ENCODE assay signal across 22 cellular contexts in genomic region chr4:105327222-105327621, GRCh38.
A peak's percentile ranks its signal among the peaks of the same experiment; 100 is the strongest.
DNase-seq lines count a peak whose midpoint lies in the region; ATAC-seq and TF ChIP-seq lines count a peak whose summit lies in the region.
"Had no signal": no experiment of that assay in that cellular context is flagged by ENCODE, and none has a peak within 500 bp of the region (broad histone marks: within the 10 kb centered on the region; RNA-seq: fewer than 3 reads in every experiment).

No MANE protein-coding gene starts in this region.

- no peak overlapping the region for H3K4me3 Mint-ChIP-seq in activated CD8-positive, alpha-beta T cell treated with anti-CD3 and anti-CD28 coated beads for 36 hours
- H3K4me3 Mint-ChIP-seq in activated CD8-positive, alpha-beta T cell treated with anti-CD3 and anti-CD28 coated beads, Interleukin-2, amount 10 ng/mL, durations not matched to agents 7 days and 5 days: no peak overlapping the region
- peak overlapping the region; percentile 15 for H3K4me3 Mint-ChIP-seq in activated T-helper 17 cell treated with anti-CD3 and anti-CD28 coated beads, Interleukin-2, amount 50 U/mL, for 72 hours
- no peak overlapping the region for H3K4me3 Mint-ChIP-seq in mesothelial cell of epicardium
- H3K4me3 Mint-ChIP-seq: CD4-positive, alpha-beta T cell had no signal

- no peak overlapping the region for H3K27ac Mint-ChIP-seq in activated CD8-positive, alpha-beta T cell treated with anti-CD3 and anti-CD28 coated beads for 36 hours
- no peak overlapping the region for H3K27ac Mint-ChIP-seq in activated CD8-positive, alpha-beta T cell treated with anti-CD3 and anti-CD28 coated beads, Interleukin-2, amount 10 ng/mL, durations not matched to agents 7 days and 5 days
- H3K27ac Mint-ChIP-seq in activated naive CD4-positive, alpha-beta T cell treated with anti-CD3 and anti-CD28 coated beads, Interleukin-2, amount 50 U/mL, for 72 hours: no peak overlapping the region
- H3K27ac Mint-ChIP-seq in activated T-helper 17 cell treated with anti-CD3 and anti-CD28 coated beads, Interleukin-2, amount 50 U/mL, for 72 hours: peak overlapping the region; percentile 41
- no peak overlapping the region for H3K27ac Mint-ChIP-seq in mesothelial cell of epicardium
- H3K27ac Mint-ChIP-seq: CD4-positive, alpha-beta T cell had no signal

- peak; percentile 7 for DNase-seq in activated CD8-positive, alpha-beta T cell treated with anti-CD3 and anti-CD28 coated beads for 36 hours
- no peak for DNase-seq in activated CD8-positive, alpha-beta T cell treated with anti-CD3 and anti-CD28 coated beads, Interleukin-2, amount 10 ng/mL, durations not matched to agents 7 days and 5 days
- peak in 1 of 2 donors; percentile 4 for DNase-seq in activated naive CD4-positive, alpha-beta T cell treated with anti-CD3 and anti-CD28 coated beads, Interleukin-2, amount 50 U/mL, for 72 hours (ENCODE audit: low spot score in 2 of 2)
- no peak for DNase-seq in activated naive CD4-positive, alpha-beta T cell (lab: John Stamatoyannopoulos, UW)
- DNase-seq in NCI-H2227 (lab: John Stamatoyannopoulos, UW; ENCODE audit: unreplicated experiment): peak; percentile 3
- no peak for DNase-seq in mesothelial cell of epicardium (ENCODE audit: low spot score in 2 of 2, unreplicated experiment in 2 of 2)
- DNase-seq: AML-193; CD4-positive, alpha-beta T cell; HCEC 1CT; Kasumi-1; NCI-H1092 treated with DMSO at 0.1 percent for 48 hours; NCI-H1436; NCI-H187; NCI-H2081 treated with DMSO at 0.1 percent for 48 hours; NCI-H2171; NCI-H524 treated with DMSO at 0.1 percent for 48 hours; NCI-H774; NK-92 treated with Interleukin-12 subunit alpha and Interleukin-12 subunit beta, amount 100 ng/mL, for 24 hours; PC-3 had no signal

- H3K9me3 Mint-ChIP-seq in activated CD8-positive, alpha-beta T cell treated with anti-CD3 and anti-CD28 coated beads for 36 hours: no peaks in the 10 kb centered on the region
- no peaks in the 10 kb centered on the region for H3K9me3 Mint-ChIP-seq in activated CD8-positive, alpha-beta T cell treated with anti-CD3 and anti-CD28 coated beads, Interleukin-2, amount 10 ng/mL, durations not matched to agents 7 days and 5 days (ENCODE audit: insufficient read depth)
- H3K9me3 Mint-ChIP-seq in activated naive CD4-positive, alpha-beta T cell treated with anti-CD3 and anti-CD28 coated beads, Interleukin-2, amount 50 U/mL, for 72 hours: peaks cover 0 to 5% of the 10 kb centered on the region in 2 donors
- H3K9me3 Mint-ChIP-seq in activated T-helper 17 cell treated with anti-CD3 and anti-CD28 coated beads, Interleukin-2, amount 50 U/mL, for 72 hours: no peaks in the 10 kb centered on the region
- H3K9me3 Mint-ChIP-seq in mesothelial cell of epicardium: no peaks in the 10 kb centered on the region
- H3K9me3 Mint-ChIP-seq: CD4-positive, alpha-beta T cell had no signal

- intact Hi-C loops in activated CD8-positive, alpha-beta T cell treated with anti-CD3 and anti-CD28 coated beads for 36 hours (cut with micrococcal nuclease): no loop called here

- no peaks in the 10 kb centered on the region for H3K27me3 Mint-ChIP-seq in activated CD8-positive, alpha-beta T cell treated with anti-CD3 and anti-CD28 coated beads for 36 hours
- H3K27me3 Mint-ChIP-seq in activated CD8-positive, alpha-beta T cell treated with anti-CD3 and anti-CD28 coated beads, Interleukin-2, amount 10 ng/mL, durations not matched to agents 7 days and 5 days (ENCODE audit: low read depth): no peaks in the 10 kb centered on the region
- no peaks in the 10 kb centered on the region for H3K27me3 Mint-ChIP-seq in activated T-helper 17 cell treated with anti-CD3 and anti-CD28 coated beads, Interleukin-2, amount 50 U/mL, for 72 hours
- H3K27me3 Mint-ChIP-seq in mesothelial cell of epicardium (ENCODE audit: low read depth): no peaks in the 10 kb centered on the region
- H3K27me3 Mint-ChIP-seq: CD4-positive, alpha-beta T cell had no signal

- TF ChIP-seq CTCF in activated CD8-positive, alpha-beta T cell treated with anti-CD3 and anti-CD28 coated beads for 36 hours (IDR thresholded peaks at IDR 0.05): no peak
- no peak for TF ChIP-seq CTCF in mesothelial cell of epicardium (IDR thresholded peaks at IDR 0.05; ENCODE audit: unreplicated experiment)

- no peaks in the 10 kb centered on the region for H3K36me3 Mint-ChIP-seq in activated CD8-positive, alpha-beta T cell treated with anti-CD3 and anti-CD28 coated beads for 36 hours (ENCODE audit: low read depth)
- H3K36me3 Mint-ChIP-seq in activated CD8-positive, alpha-beta T cell treated with anti-CD3 and anti-CD28 coated beads, Interleukin-2, amount 10 ng/mL, durations not matched to agents 7 days and 5 days (ENCODE audit: low read depth): no peaks in the 10 kb centered on the region
- peaks cover 0 to 6% of the 10 kb centered on the region in 2 donors for H3K36me3 Mint-ChIP-seq in activated naive CD4-positive, alpha-beta T cell treated with anti-CD3 and anti-CD28 coated beads, Interleukin-2, amount 50 U/mL, for 72 hours
- no peaks in the 10 kb centered on the region for H3K36me3 Mint-ChIP-seq in activated T-helper 17 cell treated with anti-CD3 and anti-CD28 coated beads, Interleukin-2, amount 50 U/mL, for 72 hours (ENCODE audit: low read depth)
- no peaks in the 10 kb centered on the region for H3K36me3 Mint-ChIP-seq in mesothelial cell of epicardium

- peak; percentile 62 for ATAC-seq in activated CD8-positive, alpha-beta T cell treated with anti-CD3 and anti-CD28 coated beads for 36 hours
- ATAC-seq in activated CD8-positive, alpha-beta T cell treated with anti-CD3 and anti-CD28 coated beads, Interleukin-2, amount 10 ng/mL, durations not matched to agents 7 days and 5 days: no peak
- peak; percentile 66 to 99 for ATAC-seq in activated naive CD4-positive, alpha-beta T cell treated with anti-CD3 and anti-CD28 coated beads, Interleukin-2, amount 50 U/mL, for 72 hours
- peak; percentile 98 for ATAC-seq in activated T-helper 17 cell treated with anti-CD3 and anti-CD28 coated beads, Interleukin-2, amount 50 U/mL, for 72 hours (replicated peaks)
- ATAC-seq: A549, K562, PC-3 had no signal

- CTCF ChIA-PET in activated CD8-positive, alpha-beta T cell treated with anti-CD3 and anti-CD28 coated beads for 36 hours (lab: Charles Lee): no interaction called here
- CTCF ChIA-PET in activated CD8-positive, alpha-beta T cell treated with anti-CD3 and anti-CD28 coated beads, Interleukin-2, amount 10 ng/mL, durations not matched to agents 7 days and 5 days (lab: Charles Lee): no interaction called here

- H3K4me1 Mint-ChIP-seq in activated CD8-positive, alpha-beta T cell treated with anti-CD3 and anti-CD28 coated beads for 36 hours (ENCODE audit: low read depth): peaks cover 13% of the 10 kb centered on the region
- peaks cover 18% of the 10 kb centered on the region for H3K4me1 Mint-ChIP-seq in activated CD8-positive, alpha-beta T cell treated with anti-CD3 and anti-CD28 coated beads, Interleukin-2, amount 10 ng/mL, durations not matched to agents 7 days and 5 days (ENCODE audit: low read depth)
- H3K4me1 Mint-ChIP-seq in activated T-helper 17 cell treated with anti-CD3 and anti-CD28 coated beads, Interleukin-2, amount 50 U/mL, for 72 hours: peaks cover 16% of the 10 kb centered on the region
- no peaks in the 10 kb centered on the region for H3K4me1 Mint-ChIP-seq in mesothelial cell of epicardium

- POLR2A ChIA-PET in activated CD8-positive, alpha-beta T cell treated with anti-CD3 and anti-CD28 coated beads for 36 hours (lab: Charles Lee): no interaction called here
- POLR2A ChIA-PET in activated CD8-positive, alpha-beta T cell treated with anti-CD3 and anti-CD28 coated beads, Interleukin-2, amount 10 ng/mL, durations not matched to agents 7 days and 5 days (lab: Charles Lee): no interaction called here

Comparison
In these comparisons a context has a peak if more than half of its experiments do, and no peak if none do; other contexts are left out.
1. DNase-seq: peak in activated CD8-positive, alpha-beta T cell treated with anti-CD3 and anti-CD28 coated beads for 36 hours (single experiment) and NCI-H2227 (single experiment); none in activated CD8-positive, alpha-beta T cell treated with anti-CD3 and anti-CD28 coated beads, Interleukin-2, amount 10 ng/mL, durations not matched to agents 7 days and 5 days (single experiment), activated naive CD4-positive, alpha-beta T cell (0 of 4) and mesothelial cell of epicardium (0 of 2).